ENCODE assay signal across 9 cellular contexts in the genomic region with DNA sequence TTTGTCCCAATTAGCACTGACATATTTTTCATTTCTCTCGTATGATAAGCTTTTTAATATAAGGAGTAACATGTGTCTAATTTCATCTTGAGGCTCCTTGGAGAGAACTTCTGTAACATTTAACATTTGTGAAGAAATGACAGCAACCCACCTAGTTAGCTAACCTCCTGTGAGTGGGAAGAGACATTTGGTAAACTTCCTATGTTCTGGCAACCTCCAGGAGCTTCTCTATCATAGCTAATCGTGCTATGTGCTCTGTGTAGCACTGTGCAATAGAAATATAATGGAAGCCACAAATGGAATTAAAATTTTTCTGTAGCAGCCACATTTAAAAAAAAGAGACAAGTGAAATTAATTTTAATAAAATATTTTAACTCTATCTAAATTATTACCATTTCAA. TPM values are rescaled to one million over a fixed set of nuclear protein-coding genes. Genes with fewer than 3 reads are reported as not detected.
"Had no signal": no experiment of that assay in that cellular context is flagged by ENCODE, and none has a peak within 500 bp of the region (broad histone marks: within the 10 kb centered on the region; RNA-seq: fewer than 3 reads in every experiment).

No MANE protein-coding gene starts in this region.

- FAIRE-seq: G401.6, GM12878, GM12891, GM12892, GM18507, GM19239 had no signal

- ATAC-seq: GM12878 had no signal

- H3K4me3 ChIP-seq: GM12878 had no signal

- DNase-seq: GDM1, GF-D8 had no signal

RNA-seq across cellular contexts. Expression of gene OLFM4, which starts 5.4 kb away (rescaled TPM):
- total RNA-seq: G401, GM12878 had no signal
